Comparison of ENCODE assay signal across 25 cellular contexts in the genomic region with DNA sequence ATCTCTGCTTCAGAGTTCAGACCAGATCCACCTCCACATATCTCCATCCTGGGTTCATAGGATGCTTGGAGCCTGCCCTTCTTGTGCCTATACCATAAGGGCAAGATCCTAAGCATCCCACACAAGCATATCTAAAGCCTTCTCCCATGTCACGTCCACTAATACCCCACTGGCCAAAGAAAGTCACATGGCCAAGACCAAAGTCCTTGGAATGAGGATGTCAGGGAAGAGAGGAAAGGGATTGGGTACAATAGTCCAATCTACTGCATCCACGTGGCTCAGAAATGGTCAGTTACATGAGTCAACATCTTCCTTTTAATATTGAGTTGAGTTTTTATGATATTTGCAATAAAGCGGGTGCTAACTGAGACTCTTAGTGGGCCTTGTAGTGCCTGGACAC.
DNase-seq lines count a peak whose midpoint lies in the region; ATAC-seq, FAIRE-seq and TF ChIP-seq lines count a peak whose summit lies in the region.
"Had no signal": no experiment of that assay in that cellular context is flagged by ENCODE, and none has a peak within 500 bp of the region (broad histone marks: within the 10 kb centered on the region; RNA-seq: fewer than 3 reads in every experiment).

No MANE protein-coding gene starts in this region.

- no TSS peak for BruUV-seq in HepG2 (replicated peaks; lab: Mats Ljungman, UMichigan)

- TF ChIP-seq RAD21 in HepG2 (CRISPR knock-in tag; IDR thresholded peaks at IDR 0.05): no peak

- H3K4me1 ChIP-seq in HepG2 (ENCODE audit: insufficient read depth, low read length): peaks cover 21% of the 10 kb centered on the region
- no peaks in the 10 kb centered on the region for H3K4me1 ChIP-seq in right lobe of liver
- peaks cover 6% of the 10 kb centered on the region for H3K4me1 ChIP-seq in hepatocyte (ENCODE audit: insufficient read depth)
- peaks cover 4% of the 10 kb centered on the region for H3K4me1 ChIP-seq in mesendoderm (ENCODE audit: control insufficient read depth, low read depth, low read length)

- no peak overlapping the region for H2BK120ac ChIP-seq in mesendoderm (ENCODE audit: low read depth, low read length)

- H3K4me2 ChIP-seq in HepG2 (ENCODE audit: low read depth, low read length) (no peak overlapping the region), hepatocyte (no peak overlapping the region), mesendoderm (ENCODE audit: low read length) (no peak overlapping the region)
- H3K4me2 ChIP-seq: BLaER1 treated with 17β-estradiol and CSF1 and Interleukin-3, amounts not matched to agents 10 nM and 100 nM had no signal

- H4K20me1 ChIP-seq in HepG2 (ENCODE audit: insufficient read depth, low read length) (no peaks in the 10 kb centered on the region), hepatocyte (ENCODE audit: insufficient read depth, poor library complexity, severe bottlenecking) (no peaks in the 10 kb centered on the region)
- H4K20me1 ChIP-seq: BLaER1 treated with 17β-estradiol and CSF1 and Interleukin-3, amounts not matched to agents 10 nM and 100 nM had no signal

- H2BK15ac ChIP-seq in mesendoderm (replicated peaks; ENCODE audit: low read depth): peak overlapping the region; percentile 1

- H3K9me2 ChIP-seq in hepatocyte (replicated peaks; ENCODE audit: insufficient read depth): no peaks in the 10 kb centered on the region

- intact Hi-C loops in HepG2 (cut with micrococcal nuclease; ENCODE audit: unreplicated experiment) (no loop called here), right lobe of liver (cut with DNase I) (no loop called here)

- H3K79me1 ChIP-seq in mesendoderm (ENCODE audit: low read length): no peaks in the 10 kb centered on the region

- ATAC-seq in HepG2 (peak; percentile 46; the same call in 2 of the 3 replicates), right lobe of liver (no peak), HG03460 (IDR thresholded peaks at IDR 0.05; ENCODE audit: unreplicated experiment) (no peak), GM21528 (IDR thresholded peaks at IDR 0.05; ENCODE audit: low FRiP score, unreplicated experiment) (no peak)
- ATAC-seq: GM12878 had no signal

- H3K27me3 ChIP-seq in HepG2 (ENCODE audit: control insufficient read depth in 1 of 2, insufficient read depth in 2 of 2, low read length in 2 of 2) (no peaks in the 10 kb centered on the region), right lobe of liver (no peaks in the 10 kb centered on the region), hepatocyte (no peaks in the 10 kb centered on the region), mesendoderm (ENCODE audit: insufficient read depth, low read length, poor library complexity) (no peaks in the 10 kb centered on the region)
- H3K27me3 ChIP-seq: BE2C; BLaER1 treated with 17β-estradiol and CSF1 and Interleukin-3, amounts not matched to agents 10 nM and 100 nM had no signal

- no peak overlapping the region for H4K8ac ChIP-seq in mesendoderm (ENCODE audit: low read depth, low read length)

- in situ Hi-C loops in HepG2 (cut with HindIII; ENCODE audit: extremely low pct_ligation_motif_present, low pct_unique_long_range_greater_than_20kb): no loop called here

- FAIRE-seq in HepG2 (lab: Jason Lieb, UNC): no peak
- FAIRE-seq in urothelium cell line (lab: Jason Lieb, UNC): peak; percentile 56
- FAIRE-seq: A204.1, GM12878, GM18507 had no signal

- H3K4me3 ChIP-seq in HepG2 (replicated peaks in 1 of 3; ENCODE audit: insufficient read depth in 1 of 3, low read depth in 2 of 3, low read length in 3 of 3): no peak overlapping the region
- H3K4me3 ChIP-seq in right lobe of liver: no peak overlapping the region
- H3K4me3 ChIP-seq in hepatocyte: no peak overlapping the region
- no peak overlapping the region for H3K4me3 ChIP-seq in mesendoderm (ENCODE audit: low read length)
- H3K4me3 ChIP-seq: BLaER1 treated with 17β-estradiol and CSF1 and Interleukin-3, amounts not matched to agents 10 nM and 100 nM; GM12878 had no signal

- 26% methylated on average over 3 of the region's 3 CpGs for WGBS in HepG2 (ENCODE audit: low lambda C conversion rate)
- WGBS in right lobe of liver (ENCODE audit: insufficient coverage, low coverage, low lambda C conversion rate, missing lambda C conversion rate): 12% methylated on average over 2 of the region's 3 CpGs
- 76% methylated on average over 3 of the region's 3 CpGs for whole genome bisulfite sequencing in hepatocyte (ENCODE audit: low lambda C conversion rate, missing lambda C conversion rate)
- no CpG with 5 or more reads among the region's 3 CpGs for WGBS in mesendoderm (ENCODE audit: extremely low coverage, insufficient coverage, low lambda C conversion rate)

- no peak overlapping the region for H2BK5ac ChIP-seq in mesendoderm (ENCODE audit: low read length)

- no peak for TF ChIP-seq EP300 in HepG2 (IDR thresholded peaks at IDR 0.05; ENCODE audit: low read depth in 2 of 2, low read length in 2 of 2)
- TF ChIP-seq EP300 in HepG2 (CRISPR knock-in tag; IDR thresholded peaks at IDR 0.05; ENCODE audit: borderline replicate concordance): no peak

- H2AK5ac ChIP-seq in mesendoderm (ENCODE audit: low read length): peak overlapping the region; percentile 79

- no peak overlapping the region for H3K4ac ChIP-seq in mesendoderm (ENCODE audit: low read depth, low read length)

- H3K9me3 ChIP-seq in HepG2 (ENCODE audit: low read length): no peaks in the 10 kb centered on the region
- H3K9me3 ChIP-seq in right lobe of liver: no peaks in the 10 kb centered on the region
- H3K9me3 ChIP-seq in hepatocyte (ENCODE audit: low read depth): no peaks in the 10 kb centered on the region

- no peak overlapping the region for H4K5ac ChIP-seq in mesendoderm (ENCODE audit: low read length)

- no peak for TF ChIP-seq CTCF in HepG2 (CRISPR knock-in tag; IDR thresholded peaks at IDR 0.05)
- TF ChIP-seq CTCF in right lobe of liver (IDR thresholded peaks at IDR 0.05): no peak
- no peak for TF ChIP-seq CTCF in hepatocyte (IDR thresholded peaks at IDR 0.05; ENCODE audit: poor library complexity)

- DNase-seq in HepG2 (ENCODE audit: low spot score) (peak; percentile 45), right lobe of liver (no peak), hepatocyte (ENCODE audit: low spot score) (peak; percentile 51), mesendoderm (no peak), urothelium cell line (ENCODE audit: low spot score) (no peak), NCI-H2029 treated with DMSO at 0.1 percent for 48 hours (lab: John Stamatoyannopoulos, UW) (no peak)
- DNase-seq: ACHN; AML-193; BE2C; Calu3; CD4-positive, alpha-beta T cell; CD8-positive, alpha-beta memory T cell; DMS79; EL; GDM1; GOT3; H7; HCEC 1CT had no signal

- H3K79me2 ChIP-seq in HepG2 (ENCODE audit: insufficient read depth, low read length) (no peaks in the 10 kb centered on the region), hepatocyte (no peaks in the 10 kb centered on the region), mesendoderm (ENCODE audit: control insufficient read depth, insufficient read depth, low read length) (no peaks in the 10 kb centered on the region)

- H3K27ac ChIP-seq in HepG2 (ENCODE audit: extremely low read length, insufficient read depth, low read length) (no peak overlapping the region), right lobe of liver (no peak overlapping the region), hepatocyte (peak overlapping the region; percentile 78), mesendoderm (ENCODE audit: low read depth, low read length) (no peak overlapping the region)
- H3K27ac ChIP-seq: 22Rv1; BLaER1 treated with 17β-estradiol and CSF1 and Interleukin-3, amounts not matched to agents 10 nM and 100 nM had no signal

- H2AFZ ChIP-seq in HepG2 (ENCODE audit: low read length) (no peak overlapping the region), hepatocyte (no peak overlapping the region)

- POLR2A ChIA-PET in HepG2 (lab: Yijun Ruan, JAX): no interaction called here

- no peak overlapping the region for H3K23ac ChIP-seq in mesendoderm (ENCODE audit: low read length)

- H3K9ac ChIP-seq in HepG2 (ENCODE audit: insufficient read depth, low read depth, low read length): no peak overlapping the region
- H3K9ac ChIP-seq in mesendoderm (ENCODE audit: low read length): no peak overlapping the region
- H3K9ac ChIP-seq: BLaER1 treated with 17β-estradiol and CSF1 and Interleukin-3, amounts not matched to agents 10 nM and 100 nM had no signal

- TF ChIP-seq POLR2A in HepG2 (IDR thresholded peaks at IDR 0.05; ENCODE audit: insufficient read depth in 1 of 2, low read depth in 2 of 2, low read length in 2 of 2): no peak
- TF ChIP-seq POLR2A in right lobe of liver (IDR thresholded peaks at IDR 0.05): no peak

- no peak overlapping the region for H3K56ac ChIP-seq in mesendoderm (ENCODE audit: low read length)

- CTCF ChIA-PET in HepG2 (lab: Yijun Ruan, JAX; ENCODE audit: low intra/inter-chr PET ratio, low total read pairs): no interaction called here

- H3K18ac ChIP-seq in mesendoderm (ENCODE audit: low read length): no peak overlapping the region

- H3K36me3 ChIP-seq in HepG2 (replicated peaks in 1 of 2; ENCODE audit: control insufficient read depth in 1 of 2, insufficient read depth in 2 of 2, low read length in 2 of 2): no peaks in the 10 kb centered on the region
- H3K36me3 ChIP-seq in right lobe of liver: no peaks in the 10 kb centered on the region
- H3K36me3 ChIP-seq in hepatocyte (replicated peaks; ENCODE audit: insufficient read depth, low read depth): no peaks in the 10 kb centered on the region
- no peaks in the 10 kb centered on the region for H3K36me3 ChIP-seq in mesendoderm (ENCODE audit: control insufficient read depth, insufficient read depth, low read length)
- H3K36me3 ChIP-seq: BE2C had no signal

TF ChIP-seq in HepG2, 621 proteins besides CTCF, POLR2A, EP300 and RAD21 (continues in another document):
- TF ChIP-seq SIN3A (IDR thresholded peaks at IDR 0.05; ENCODE audit: borderline replicate concordance, low read depth, low read length) (no peak), NCOR1 (IDR thresholded peaks at IDR 0.05; ENCODE audit: borderline replicate concordance, low read length) (peak; percentile 34; the same call in 1 of the 2 replicates), ARNTL (CRISPR knock-in tag; IDR thresholded peaks at IDR 0.05) (no peak)

Comparison
In these comparisons a context has a peak if more than half of its experiments do, and no peak if none do; other contexts are left out.
1. DNase-seq: peak in HepG2 (single experiment) and hepatocyte (single experiment); none in right lobe of liver (0 of 3), mesendoderm (single experiment), urothelium cell line (single experiment) and NCI-H2029 treated with DMSO at 0.1 percent for 48 hours (single experiment).